In the genomic region with DNA sequence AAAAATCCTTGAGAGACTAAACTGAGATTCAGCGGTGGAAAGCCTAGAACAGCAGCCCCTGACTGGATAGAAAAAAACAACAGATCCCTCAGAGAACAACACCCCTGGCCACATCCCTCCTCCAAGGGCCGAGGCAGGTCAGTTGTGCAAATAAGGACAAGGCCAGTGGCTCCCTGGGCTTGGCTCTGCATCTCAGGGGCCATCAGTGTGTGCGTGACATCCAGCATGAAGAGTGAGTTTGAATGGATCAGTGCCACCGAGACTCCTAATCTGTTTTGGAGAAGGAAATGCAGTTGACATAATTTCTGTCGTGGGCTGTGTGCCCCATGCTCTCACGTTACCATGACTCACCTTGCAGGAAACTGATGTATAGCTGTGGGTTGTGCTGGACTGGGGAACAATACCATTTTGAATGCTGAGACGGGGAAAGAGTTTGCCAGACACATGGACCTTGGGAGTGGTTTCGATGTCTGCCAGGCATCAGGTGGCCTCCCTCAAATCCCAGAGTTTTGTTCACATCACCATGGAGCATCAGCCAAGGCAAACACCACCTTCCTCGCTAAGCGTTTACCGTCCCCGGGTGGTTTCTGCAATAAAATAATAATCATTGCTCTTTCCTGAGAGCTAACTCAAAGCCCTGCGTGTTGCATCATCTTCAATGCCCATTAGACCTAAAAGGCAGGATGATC, we compare ENCODE assay signal across 14 cellular contexts.
DNase-seq lines count a peak whose midpoint lies in the region; ATAC-seq and TF ChIP-seq lines count a peak whose summit lies in the region.
"Had no signal": no experiment of that assay in that cellular context is flagged by ENCODE, and none has a peak within 500 bp of the region (broad histone marks: within the 10 kb centered on the region; RNA-seq: fewer than 3 reads in every experiment).

No MANE protein-coding gene starts in this region.

- no peaks in the 10 kb centered on the region for H3K9me3 ChIP-seq in mucosa of descending colon
- no peaks in the 10 kb centered on the region for H3K9me3 ChIP-seq in Peyer's patch
- H3K9me3 ChIP-seq in trophoblast cell (ENCODE audit: insufficient read depth, low read depth, low read length): no peaks in the 10 kb centered on the region

- H3K4me3 ChIP-seq in brain microvascular endothelial cell (ENCODE audit: low read depth, low read length) (no peak overlapping the region), mucosa of descending colon (no peak overlapping the region), Peyer's patch (no peak overlapping the region), trophoblast cell (ENCODE audit: low read depth, low read length) (no peak overlapping the region)

- no CpG with 5 or more reads among the region's 13 CpGs for WGBS in trophoblast cell (ENCODE audit: extremely low coverage, insufficient coverage, insufficient read length)

- ATAC-seq in mucosa of descending colon (peak; percentile 58), GM21381 (IDR thresholded peaks at IDR 0.05; ENCODE audit: unreplicated experiment) (no peak), GM21367 (IDR thresholded peaks at IDR 0.05; ENCODE audit: unreplicated experiment) (no peak)

- no peak overlapping the region for H2BK12ac ChIP-seq in trophoblast cell (ENCODE audit: low read length)

- no peak overlapping the region for H4K12ac ChIP-seq in trophoblast cell (ENCODE audit: low read depth, low read length)

- H3K36me3 ChIP-seq in brain microvascular endothelial cell (replicated peaks) (no peaks in the 10 kb centered on the region), mucosa of descending colon (ENCODE audit: low read depth) (no peaks in the 10 kb centered on the region), Peyer's patch (no peaks in the 10 kb centered on the region), trophoblast cell (ENCODE audit: control insufficient read depth in 1 of 2, insufficient read depth in 2 of 2, low read length in 2 of 2) (no peaks in the 10 kb centered on the region)

- no peak overlapping the region for H2AFZ ChIP-seq in trophoblast cell (ENCODE audit: insufficient read depth, low read length, poor library complexity)

- intact Hi-C loops in mucosa of descending colon (cut with DNase I, micrococcal nuclease): no loop called here

- no peak overlapping the region for H4K91ac ChIP-seq in trophoblast cell (ENCODE audit: low read depth, low read length)

- H3K27ac ChIP-seq in brain microvascular endothelial cell (no peak overlapping the region), Peyer's patch (no peak overlapping the region), trophoblast cell (ENCODE audit: low read depth, low read length) (no peak overlapping the region)

- H3K18ac ChIP-seq in trophoblast cell (ENCODE audit: low read length): no peak overlapping the region

- H3K9ac ChIP-seq in trophoblast cell (ENCODE audit: low read length): no peak overlapping the region

- TF ChIP-seq POLR2A in Peyer's patch (IDR thresholded peaks at IDR 0.05): no peak

- H2BK120ac ChIP-seq in trophoblast cell (ENCODE audit: insufficient read depth, low read length, poor library complexity): no peak overlapping the region

- H3K79me1 ChIP-seq in trophoblast cell (ENCODE audit: low read length): no peaks in the 10 kb centered on the region

- no peak overlapping the region for H2BK5ac ChIP-seq in trophoblast cell (ENCODE audit: low read depth, low read length, poor library complexity)

- no peak overlapping the region for H4K8ac ChIP-seq in trophoblast cell (ENCODE audit: low read depth, low read length)

- no peak overlapping the region for H3K4ac ChIP-seq in trophoblast cell (ENCODE audit: low read depth, low read length)

- DNase-seq in ELR (ENCODE audit: low read depth) (peak; percentile 62), NCI-H2029 (lab: John Stamatoyannopoulos, UW) (peak; percentile 52), brain microvascular endothelial cell (peak; percentile 36), mucosa of descending colon (no peak), Peyer's patch (no peak), trophoblast cell (no peak)
- DNase-seq: activated CD4-positive, alpha-beta T cell treated with anti-CD3 and anti-CD28 coated beads, Interleukin-2, amount 50 U/mL, for 4 hours; activated effector memory CD4-positive, alpha-beta T cell treated with Interleukin-2 at 50 U/mL for 16 hours; NCI-H1436 treated with DMSO at 0.1 percent for 48 hours; occipital lobe; stimulated activated CD4-positive, alpha-beta T cell treated with anti-CD3 and anti-CD28 coated beads, Interleukin-12 subunit alpha, Interleukin-12 subunit beta, amount 100 ng/mL, for 4 hours; T-helper 9 cell had no signal

- no peak overlapping the region for H3K14ac ChIP-seq in trophoblast cell (ENCODE audit: low read length)

- H3K79me2 ChIP-seq in trophoblast cell (ENCODE audit: control insufficient read depth, insufficient read depth, low read length, poor library complexity): no peaks in the 10 kb centered on the region

- in situ Hi-C loops in brain microvascular endothelial cell (cut with HindIII; ENCODE audit: low pct_ligation_motif_present, low sequenced_read_pairs): no loop called here

- no peak overlapping the region for H2AK5ac ChIP-seq in trophoblast cell (ENCODE audit: low read length)

- H3K4me1 ChIP-seq in mucosa of descending colon (ENCODE audit: low read depth) (no peaks in the 10 kb centered on the region), Peyer's patch (no peaks in the 10 kb centered on the region), trophoblast cell (ENCODE audit: control insufficient read depth in 1 of 2, insufficient read depth in 2 of 2, low read length in 2 of 2) (peaks cover 2 to 3% of the 10 kb centered on the region in 2 experiments)

- H3K27me3 ChIP-seq in brain microvascular endothelial cell (replicated peaks): no peaks in the 10 kb centered on the region
- no peaks in the 10 kb centered on the region for H3K27me3 ChIP-seq in Peyer's patch
- H3K27me3 ChIP-seq in trophoblast cell (ENCODE audit: insufficient read depth, low read length): no peaks in the 10 kb centered on the region

- TF ChIP-seq CTCF in brain microvascular endothelial cell (IDR thresholded peaks at IDR 0.05; ENCODE audit: low read depth, low read length, missing control alignments): no peak
- no peak for TF ChIP-seq CTCF in mucosa of descending colon (IDR thresholded peaks at IDR 0.05)
- no peak for TF ChIP-seq CTCF in Peyer's patch (IDR thresholded peaks at IDR 0.05)

- no peak overlapping the region for H3K23ac ChIP-seq in trophoblast cell (ENCODE audit: low read length)

- no peak overlapping the region for H3K4me2 ChIP-seq in trophoblast cell (ENCODE audit: low read length)

Comparison
In these comparisons a context has a peak if more than half of its experiments do, and no peak if none do; other contexts are left out.
1. DNase-seq: peak in ELR (single experiment), NCI-H2029 (single experiment) and brain microvascular endothelial cell (single experiment); none in mucosa of descending colon (0 of 3), Peyer's patch (0 of 3) and trophoblast cell (0 of 2).